In genomic region chr7:128167316-128167691, GRCh38 we compare ENCODE assay signal across 8 cellular contexts.
DNase-seq lines count a peak whose midpoint lies in the region; TF ChIP-seq lines count a peak whose summit lies in the region.

No MANE protein-coding gene starts in this region.

- no peaks in the 10 kb centered on the region for H3K9me3 ChIP-seq in SK-N-MC (ENCODE audit: low read depth, low read length)
- no peaks in the 10 kb centered on the region for H3K9me3 ChIP-seq in endodermal cell (ENCODE audit: control insufficient read depth, low read length)
- no peaks in the 10 kb centered on the region for H3K9me3 ChIP-seq in muscle layer of duodenum (ENCODE audit: control insufficient read depth in 1 of 2, low read length in 2 of 2)
- no peaks in the 10 kb centered on the region for H3K9me3 ChIP-seq in uterus

- H3K9me3 Mint-ChIP-seq in IgD-negative memory B cell (peaks cover 0 to 3% (median 0%) of the 10 kb centered on the region in 3 donors), endodermal cell (no peaks in the 10 kb centered on the region)

- peak overlapping the region; percentile 81 for H3K4me3 ChIP-seq in SK-N-MC
- peak overlapping the region; percentile 71 for H3K4me3 ChIP-seq in endodermal cell (ENCODE audit: low read length)
- peak overlapping the region; percentile 33 to 64 for H3K4me3 ChIP-seq in muscle layer of duodenum (ENCODE audit: low read depth in 1 of 2, low read length in 2 of 2)
- H3K4me3 ChIP-seq in uterus: peak overlapping the region; percentile 5 to 25

- H3K4me1 ChIP-seq in endodermal cell (ENCODE audit: control insufficient read depth, insufficient read depth, low read length) (no peaks in the 10 kb centered on the region), muscle layer of duodenum (ENCODE audit: control insufficient read depth in 1 of 2, insufficient read depth in 2 of 2, low read length in 2 of 2) (peaks cover 0 to 28% of the 10 kb centered on the region in 2 donors), uterus (peaks cover 0 to 7% of the 10 kb centered on the region in 2 donors)

- H3K27me3 ChIP-seq in endodermal cell (ENCODE audit: control insufficient read depth, insufficient read depth, low read length, poor library complexity, severe bottlenecking) (peaks cover 100% of the 10 kb centered on the region), muscle layer of duodenum (ENCODE audit: low read depth, low read length) (peaks cover 55% of the 10 kb centered on the region), uterus (peaks cover 22% of the 10 kb centered on the region in 2 donors)

- no peak overlapping the region for H3K27ac Mint-ChIP-seq in IgD-negative memory B cell
- H3K27ac Mint-ChIP-seq in endodermal cell: no peak overlapping the region

- no peak for TF ChIP-seq CTCF in endodermal cell (conservative IDR thresholded peaks at IDR 0.05)
- TF ChIP-seq CTCF in uterus (IDR thresholded peaks at IDR 0.05): no peak

- peaks cover 60% of the 10 kb centered on the region for H3K27me3 Mint-ChIP-seq in IgD-negative memory B cell
- peaks cover 98% of the 10 kb centered on the region for H3K27me3 Mint-ChIP-seq in endodermal cell (ENCODE audit: insufficient read depth)

- no peaks in the 10 kb centered on the region for H3K36me3 ChIP-seq in SK-N-MC (ENCODE audit: insufficient read depth, low read length)
- no peaks in the 10 kb centered on the region for H3K36me3 ChIP-seq in endodermal cell (ENCODE audit: control insufficient read depth, insufficient read depth, low read length)
- H3K36me3 ChIP-seq in muscle layer of duodenum (ENCODE audit: control insufficient read depth in 1 of 2, insufficient read depth in 2 of 2, low read length in 2 of 2): no peaks in the 10 kb centered on the region
- H3K36me3 ChIP-seq in uterus: no peaks in the 10 kb centered on the region

- H3K4me1 Mint-ChIP-seq in IgD-negative memory B cell (peaks cover 9 to 13% (median 10%) of the 10 kb centered on the region in 3 donors), endodermal cell (peaks cover 7% of the 10 kb centered on the region)

- intact Hi-C loops in uterus (cut with DNase I; ENCODE audit: low total_unique reads): no loop called here

- peak overlapping the region; percentile 81 to 90 (median 88) for H3K4me3 Mint-ChIP-seq in IgD-negative memory B cell
- peak overlapping the region; percentile 53 for H3K4me3 Mint-ChIP-seq in endodermal cell

- WGBS in endodermal cell (ENCODE audit: insufficient coverage in 1 of 2, insufficient read length in 1 of 2), 2 experiments: 1% methylated on average over 20 to 38 of the region's 38 CpGs

- H3K27ac ChIP-seq in SK-N-MC (no peak overlapping the region), endodermal cell (ENCODE audit: low read depth, low read length) (no peak overlapping the region), muscle layer of duodenum (ENCODE audit: low read length) (no peak overlapping the region), uterus (no peak overlapping the region)

- no peak overlapping the region for H3K9ac ChIP-seq in SK-N-MC (ENCODE audit: insufficient read length)
- H3K9ac ChIP-seq in endodermal cell (ENCODE audit: extremely low read depth, low read length, poor library complexity, severe bottlenecking): no peak overlapping the region

- DNase-seq in Caki2 (ENCODE audit: low read depth) (peak; percentile 67), SK-N-MC (ENCODE audit: low read depth, low spot score) (no peak), endodermal cell (peak; percentile 76), uterus (peak; percentile 30 to 51), GM19238 (ENCODE audit: insufficient read length, low spot score) (no peak), NCI-H187 treated with DMSO at 0.1 percent for 48 hours (lab: John Stamatoyannopoulos, UW) (no peak)

- TF ChIP-seq POLR2A in uterus (IDR thresholded peaks at IDR 0.05): no peak

- H3K36me3 Mint-ChIP-seq in IgD-negative memory B cell: peaks cover 8% of the 10 kb centered on the region
- H3K36me3 Mint-ChIP-seq in endodermal cell (ENCODE audit: low read depth): no peaks in the 10 kb centered on the region

- in situ Hi-C loops in Caki2 (cut with HindIII; ENCODE audit: low pct_unique_long_range_greater_than_20kb, low sequenced_read_pairs): no loop called here

Comparison
In these comparisons a context has a peak if more than half of its experiments do, and no peak if none do; other contexts are left out.
1. DNase-seq: peak in Caki2 (single experiment), endodermal cell (single experiment) and uterus (2 of 2); none in SK-N-MC (single experiment), GM19238 (single experiment) and NCI-H187 treated with DMSO at 0.1 percent for 48 hours (single experiment).
2. H3K4me3 ChIP-seq: peak in every context shown above with its lines; median percentile 81 in SK-N-MC; 71 in endodermal cell; 48 in muscle layer of duodenum; 15 in uterus.